In genomic region chr22:41574847-41575381, GRCh38 we compare ENCODE assay signal across 17 cellular contexts. TPM values are rescaled to one million over a fixed set of nuclear protein-coding genes. Genes with fewer than 3 reads are reported as not detected.
DNase-seq lines count a peak whose midpoint lies in the region; ATAC-seq and TF ChIP-seq lines count a peak whose summit lies in the region.
"Had no signal": no experiment of that assay in that cellular context is flagged by ENCODE, and none has a peak within 500 bp of the region (broad histone marks: within the 10 kb centered on the region; RNA-seq: fewer than 3 reads in every experiment).

No MANE protein-coding gene starts in this region.

- H3K36me3 ChIP-seq in lower lobe of right lung: peaks cover 51% of the 10 kb centered on the region
- H3K36me3 ChIP-seq in thoracic aorta: peaks cover 40% of the 10 kb centered on the region

- H3K4me1 ChIP-seq in lower lobe of right lung (peaks cover 5% of the 10 kb centered on the region), thoracic aorta (ENCODE audit: control insufficient read depth in 1 of 2, low read depth in 2 of 2) (peaks cover 0 to 16% of the 10 kb centered on the region in 2 donors)
- H3K4me1 ChIP-seq: foreskin keratinocyte had no signal

- H3K36me3 Mint-ChIP-seq in effector memory CD8-positive, alpha-beta T cell (ENCODE audit: insufficient read depth): peaks cover 8% of the 10 kb centered on the region
- H3K36me3 Mint-ChIP-seq: natural killer cell treated with Interleukin-12 subunit alpha and Interleukin-12 subunit beta and Interleukin-15 and Interleukin-18, amount 100 ng/mL, for 72 hours had no signal

- H3K9me3 Mint-ChIP-seq in effector memory CD8-positive, alpha-beta T cell: no peaks in the 10 kb centered on the region
- H3K9me3 Mint-ChIP-seq: activated T-cell treated with anti-CD3 and anti-CD28 coated beads, Interleukin-2, amount 50 U/mL, for 4 hours; natural killer cell treated with Interleukin-12 subunit alpha and Interleukin-12 subunit beta and Interleukin-15 and Interleukin-18, amount 100 ng/mL, for 72 hours had no signal

- CTCF ChIA-PET in RWPE1 (lab: Yijun Ruan, JAX): no interaction called here

- no peak overlapping the region for H3K27ac Mint-ChIP-seq in effector memory CD8-positive, alpha-beta T cell
- H3K27ac Mint-ChIP-seq: natural killer cell treated with Interleukin-12 subunit alpha and Interleukin-12 subunit beta and Interleukin-15 and Interleukin-18, amount 100 ng/mL, for 72 hours had no signal

- POLR2A ChIA-PET in RWPE1 (lab: Yijun Ruan, JAX; ENCODE audit: low non-redundant PET): no interaction called here

- no peak for DNase-seq in RWPE1 (ENCODE audit: low spot score)
- DNase-seq in fibroblast of villous mesenchyme (ENCODE audit: low read depth): peak; percentile 34
- no peak for DNase-seq in lower lobe of right lung
- no peak for DNase-seq in thoracic aorta (ENCODE audit: low spot score)
- no peak for DNase-seq in effector memory CD8-positive, alpha-beta T cell
- DNase-seq in AG08396 (ENCODE audit: low spot score): no peak
- DNase-seq in NCI-H1436 treated with DMSO at 0.1 percent for 48 hours (lab: John Stamatoyannopoulos, UW): no peak
- DNase-seq: activated T-cell treated with anti-CD3 and anti-CD28 coated beads, Interleukin-2, amount 50 U/mL, for 4 hours; dermis blood vessel endothelial cell; DMS53; foreskin keratinocyte; NCI-H1092; PC-3; T-helper 1 cell had no signal

- H3K9me3 ChIP-seq in lower lobe of right lung (no peaks in the 10 kb centered on the region), thoracic aorta (no peaks in the 10 kb centered on the region)

- H3K4me3 ChIP-seq in fibroblast of villous mesenchyme (ENCODE audit: low read depth, low read length): no peak overlapping the region
- H3K4me3 ChIP-seq in lower lobe of right lung: no peak overlapping the region
- H3K4me3 ChIP-seq in thoracic aorta: no peak overlapping the region
- H3K4me3 ChIP-seq: smooth muscle cell had no signal

- H3K4me3 Mint-ChIP-seq in effector memory CD8-positive, alpha-beta T cell: no peak overlapping the region
- H3K4me3 Mint-ChIP-seq: activated T-cell treated with anti-CD3 and anti-CD28 coated beads, Interleukin-2, amount 50 U/mL, for 4 hours; natural killer cell treated with Interleukin-12 subunit alpha and Interleukin-12 subunit beta and Interleukin-15 and Interleukin-18, amount 100 ng/mL, for 72 hours had no signal

- intact Hi-C loops in lower lobe of right lung (cut with DNase I): no loop called here

- peak overlapping the region; percentile 1; the same call in 1 of the 2 replicates for H3K27ac ChIP-seq in RWPE1
- no peak overlapping the region for H3K27ac ChIP-seq in lower lobe of right lung
- peak overlapping the region; percentile 61 to 64 for H3K27ac ChIP-seq in thoracic aorta
- H3K27ac ChIP-seq: foreskin keratinocyte had no signal

- TF ChIP-seq CTCF in RWPE1 (conservative IDR thresholded peaks at IDR 0.05; ENCODE audit: low read depth): no peak
- no peak for TF ChIP-seq CTCF in fibroblast of villous mesenchyme (IDR thresholded peaks at IDR 0.05; ENCODE audit: insufficient read depth, low read depth, low read length)
- TF ChIP-seq CTCF in lower lobe of right lung (IDR thresholded peaks at IDR 0.05): no peak
- no peak for TF ChIP-seq CTCF in thoracic aorta (IDR thresholded peaks at IDR 0.05)

- H3K27me3 ChIP-seq in lower lobe of right lung (ENCODE audit: low read depth) (no peaks in the 10 kb centered on the region), thoracic aorta (replicated peaks; ENCODE audit: insufficient read depth) (no peaks in the 10 kb centered on the region)
- H3K27me3 ChIP-seq: foreskin keratinocyte had no signal

- peak; percentile 22 to 25 for ATAC-seq in lower lobe of right lung
- ATAC-seq in thoracic aorta (ENCODE audit: insufficient number of reproducible peaks, low FRiP score, low read depth): no peak
- ATAC-seq in GM19455 (IDR thresholded peaks at IDR 0.05; ENCODE audit: unreplicated experiment): no peak
- ATAC-seq in effector memory CD8-positive, alpha-beta T cell (replicated peaks): no peak
- ATAC-seq: activated T-cell treated with anti-CD3 and anti-CD28 coated beads, Interleukin-2, amount 50 U/mL, for 4 hours; foreskin keratinocyte; natural killer cell treated with Interleukin-12 subunit alpha and Interleukin-12 subunit beta and Interleukin-15 and Interleukin-18, amount 100 ng/mL, for 72 hours; PC-3 had no signal

- H3K4me1 Mint-ChIP-seq in effector memory CD8-positive, alpha-beta T cell (ENCODE audit: low read depth in 2 of 2): no peaks in the 10 kb centered on the region

- no peaks in the 10 kb centered on the region for H3K27me3 Mint-ChIP-seq in effector memory CD8-positive, alpha-beta T cell
- H3K27me3 Mint-ChIP-seq: natural killer cell treated with Interleukin-12 subunit alpha and Interleukin-12 subunit beta and Interleukin-15 and Interleukin-18, amount 100 ng/mL, for 72 hours had no signal

RNA-seq across cellular contexts. Expression of gene CSDC2, which starts 14.1 kb away (rescaled TPM):
- 1.9 and 2.2 TPM in 2 replicates for total RNA-seq in fibroblast of villous mesenchyme
- total RNA-seq in lower lobe of right lung: 2.4 TPM
- total RNA-seq in thoracic aorta: 100 to 1,000 TPM in 1 of 2 donors, 10 to 100 TPM in 1; 73.2 to 112 TPM
- total RNA-seq: dermis blood vessel endothelial cell; foreskin keratinocyte; natural killer cell treated with Interleukin-12 subunit alpha and Interleukin-12 subunit beta and Interleukin-15 and Interleukin-18, amount 100 ng/mL, for 72 hours; PC-3 had no signal

RNA-seq across cellular contexts. Expression of gene PMM1, which starts 14.7 kb away (rescaled TPM):
- total RNA-seq in fibroblast of villous mesenchyme: 13.8 and 21.6 TPM in 2 replicates
- 47.3 TPM for total RNA-seq in lower lobe of right lung
- total RNA-seq in thoracic aorta: 10 to 100 TPM; 24.9 to 25.3 TPM

RNA-seq across cellular contexts. Expression of gene POLR3H, which starts 30.6 kb away (rescaled TPM):
- 24.8 and 28.1 TPM in 2 replicates for total RNA-seq in fibroblast of villous mesenchyme
- total RNA-seq in lower lobe of right lung: 39.0 TPM
- 10 to 100 TPM; 17.6 to 38.1 TPM for total RNA-seq in thoracic aorta

RNA-seq across cellular contexts. Expression of gene DESI1, which starts 45.9 kb away (rescaled TPM):
- total RNA-seq in fibroblast of villous mesenchyme: 23.5 and 27.6 TPM in 2 replicates
- 26.1 TPM for total RNA-seq in lower lobe of right lung
- total RNA-seq in thoracic aorta: 10 to 100 TPM; 21.9 to 22.9 TPM

RNA-seq across cellular contexts. Expression of gene XRCC6, which starts 46.2 kb away (rescaled TPM):
- total RNA-seq in fibroblast of villous mesenchyme: 302 and 350 TPM in 2 replicates
- total RNA-seq in lower lobe of right lung: 162 TPM
- total RNA-seq in thoracic aorta: 100 to 1,000 TPM; 126 to 131 TPM

Comparison
In these comparisons a context has a peak if more than half of its experiments do, and no peak if none do; other contexts are left out.
1. ATAC-seq: peak in lower lobe of right lung (2 of 2); none in thoracic aorta (single experiment), GM19455 (single experiment) and effector memory CD8-positive, alpha-beta T cell (single experiment).
2. RNA of gene CSDC2, which starts 14.1 kb away (total RNA-seq): 73.2 to 112 TPM in thoracic aorta; 2.4 TPM in lower lobe of right lung (single experiment) and 1.9 to 2.2 TPM in fibroblast of villous mesenchyme; every median in the first group is over 10 times any median in the second.